In genomic region chr5:71969464-71969863, GRCh38 we compare ENCODE assay signal across 22 cellular contexts.
"Had no signal": no experiment of that assay in that cellular context is flagged by ENCODE, and none has a peak within 500 bp of the region (broad histone marks: within the 10 kb centered on the region; RNA-seq: fewer than 3 reads in every experiment).

No MANE protein-coding gene starts in this region.

- H3K4me3 ChIP-seq: ascending aorta, gastrocnemius medialis, left ventricle myocardium inferior, ovary, prostate gland, spleen, thoracic aorta, upper lobe of right lung had no signal

- ATAC-seq: activated CD8-positive, alpha-beta T cell treated with anti-CD3 and anti-CD28 coated beads, Interleukin-2, amount 10 ng/mL, durations not matched to agents 7 days and 5 days; gastrocnemius medialis; natural killer cell; upper lobe of right lung had no signal

- H3K27me3 ChIP-seq: ascending aorta, gastrocnemius medialis, neutrophil, ovary, spleen, upper lobe of right lung had no signal

- H3K27ac ChIP-seq: ascending aorta, gastrocnemius medialis, left ventricle myocardium inferior, neutrophil, ovary, prostate gland, spleen, thoracic aorta, upper lobe of right lung, WERI-Rb-1 had no signal

- H3K4me1 ChIP-seq: gastrocnemius medialis, prostate gland had no signal

- DNase-seq: activated CD4-positive, alpha-beta T cell treated with anti-CD3 and anti-CD28 coated beads, Interleukin-2, amount 50 U/mL, for 1 hour; activated CD4-positive, CD25-positive, alpha-beta regulatory T cell treated with anti-CD3 and anti-CD28 coated beads, Interleukin-2, amount 50 U/mL, for 72 hours; activated CD8-positive, alpha-beta T cell treated with anti-CD3 and anti-CD28 coated beads, Interleukin-2, amount 10 ng/mL, durations not matched to agents 7 days and 5 days; activated gamma-delta T cell treated with Interleukin-2 at 50 U/mL for 16 hours; activated T-cell treated with anti-CD3 and anti-CD28 coated beads, Interleukin-2, amount 50 U/mL, for 1 hour; effector CD8-positive, alpha-beta T cell; erythroblast; gastrocnemius medialis; left ventricle myocardium inferior; midbrain; natural killer cell; ovary; spleen; stimulated activated CD4-positive, alpha-beta T cell treated with anti-CD3 and anti-CD28 coated beads, Interleukin-4, amount 100 ng/mL, for 1 hour; stimulated activated naive CD4-positive, alpha-beta T cell; T-helper 1 cell; upper lobe of right lung; WERI-Rb-1 had no signal

- H3K9me3 ChIP-seq: ascending aorta, gastrocnemius medialis, left ventricle myocardium inferior, neutrophil, ovary, prostate gland, spleen, thoracic aorta, upper lobe of right lung had no signal

- H3K36me3 ChIP-seq: ascending aorta, gastrocnemius medialis, left ventricle myocardium inferior, neutrophil, ovary, prostate gland, spleen, thoracic aorta, upper lobe of right lung, WERI-Rb-1 had no signal
